ENCODE assay signal across 25 cellular contexts in the genomic region with DNA sequence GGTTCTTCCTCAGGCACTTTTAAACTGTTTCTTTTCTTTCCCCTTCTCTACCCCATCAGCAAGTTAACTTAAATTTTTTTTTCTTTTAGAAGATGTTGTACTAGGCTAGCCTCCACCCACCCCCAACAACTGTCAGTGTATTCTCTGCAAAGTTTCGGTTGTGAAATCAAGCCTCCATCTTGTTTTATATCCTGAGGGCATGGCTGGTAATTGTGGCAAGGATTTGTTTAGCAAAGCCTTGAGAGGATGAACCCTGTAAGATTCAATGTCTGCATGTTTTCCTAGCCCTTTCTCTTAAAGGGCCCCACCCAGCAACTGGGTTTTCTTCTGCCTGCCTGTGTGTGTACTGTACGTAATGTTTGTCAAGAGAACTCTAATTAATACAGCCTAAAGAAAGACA.
"Had no signal": no experiment of that assay in that cellular context is flagged by ENCODE, and none has a peak within 500 bp of the region (broad histone marks: within the 10 kb centered on the region; RNA-seq: fewer than 3 reads in every experiment).

No MANE protein-coding gene starts in this region.

- H3K36me3 ChIP-seq: adrenal gland had no signal

- H3K9me3 ChIP-seq: adrenal gland had no signal

- DNase-seq: activated CD4-positive, alpha-beta T cell treated with anti-CD3 and anti-CD28 coated beads for 4 hours; activated CD8-positive, alpha-beta memory T cell treated with anti-CD3 and anti-CD28 coated beads, Interleukin-2, amount 50 U/mL, for 4 hours; activated CD8-positive, alpha-beta T cell treated with anti-CD3 and anti-CD28 coated beads for 36 hours; activated gamma-delta T cell treated with Interleukin-2 at 50 U/mL for 16 hours; activated naive CD4-positive, alpha-beta T cell treated with anti-CD3 and anti-CD28 coated beads, Interleukin-2, amount 10 ng/mL, durations not matched to agents 7 days and 5 days; activated naive CD8-positive, alpha-beta T cell treated with anti-CD3 and anti-CD28 coated beads for 36 hours; activated T-cell treated with anti-CD3 and anti-CD28 coated beads, Interleukin-2, amount 50 U/mL, for 72 hours; adrenal gland; anterior cingulate cortex; central memory CD4-positive, alpha-beta T cell; Kasumi-1; KBM-7; NCI-H1092; NCI-H1417; NCI-H1930; NCI-H2107; NCI-H2171 treated with DMSO at 0.1 percent for 48 hours; NCI-H510A treated with DMSO at 0.1 percent for 48 hours; NCI-H69; PC-3; SHP77 treated with DMSO at 0.1 percent for 48 hours; T-cell; T-helper 2 cell had no signal

- H3K27me3 ChIP-seq: adrenal gland had no signal

- H3K27me3 Mint-ChIP-seq: activated CD8-positive, alpha-beta T cell treated with anti-CD3 and anti-CD28 coated beads for 36 hours; activated naive CD4-positive, alpha-beta T cell treated with anti-CD3 and anti-CD28 coated beads, Interleukin-2, amount 10 ng/mL, durations not matched to agents 7 days and 5 days; activated naive CD8-positive, alpha-beta T cell treated with anti-CD3 and anti-CD28 coated beads for 36 hours; T-cell had no signal

- H3K4me1 Mint-ChIP-seq: activated naive CD4-positive, alpha-beta T cell treated with anti-CD3 and anti-CD28 coated beads, Interleukin-2, amount 10 ng/mL, durations not matched to agents 7 days and 5 days; activated naive CD8-positive, alpha-beta T cell treated with anti-CD3 and anti-CD28 coated beads for 36 hours; T-cell had no signal

- H3K27ac ChIP-seq: adrenal gland had no signal

- FAIRE-seq: RCC 7860 had no signal

- H3K4me3 ChIP-seq: adrenal gland had no signal

- H3K27ac Mint-ChIP-seq: activated CD8-positive, alpha-beta T cell treated with anti-CD3 and anti-CD28 coated beads for 36 hours; activated naive CD4-positive, alpha-beta T cell treated with anti-CD3 and anti-CD28 coated beads, Interleukin-2, amount 10 ng/mL, durations not matched to agents 7 days and 5 days; activated naive CD8-positive, alpha-beta T cell treated with anti-CD3 and anti-CD28 coated beads for 36 hours; activated T-cell treated with anti-CD3 and anti-CD28 coated beads, Interleukin-2, amount 50 U/mL, for 72 hours; activated T-helper 2 cell treated with anti-CD3 and anti-CD28 coated beads, Interferon-gamma antibody, Interleukin-2, Interleukin-4, amounts not matched to agents 10 μg/mL and 5 μg/mL and 100 μg/mL, durations not matched to agents 14 hours and 24 hours and 36 hours; T-cell had no signal

- H3K4me3 Mint-ChIP-seq: activated CD8-positive, alpha-beta T cell treated with anti-CD3 and anti-CD28 coated beads for 36 hours; activated naive CD4-positive, alpha-beta T cell treated with anti-CD3 and anti-CD28 coated beads, Interleukin-2, amount 10 ng/mL, durations not matched to agents 7 days and 5 days; activated naive CD8-positive, alpha-beta T cell treated with anti-CD3 and anti-CD28 coated beads for 36 hours; activated T-cell treated with anti-CD3 and anti-CD28 coated beads, Interleukin-2, amount 50 U/mL, for 72 hours; T-cell had no signal

- H3K36me3 Mint-ChIP-seq: activated naive CD4-positive, alpha-beta T cell treated with anti-CD3 and anti-CD28 coated beads, Interleukin-2, amount 10 ng/mL, durations not matched to agents 7 days and 5 days; activated naive CD8-positive, alpha-beta T cell treated with anti-CD3 and anti-CD28 coated beads for 36 hours; T-cell had no signal

- H3K4me1 ChIP-seq: adrenal gland had no signal
